Comparison of ENCODE assay signal across 1 cellular context in genomic region chr7:130380861-130381455, GRCh38.
TF ChIP-seq lines count a peak whose summit lies in the region.

No MANE protein-coding gene starts in this region.

TF ChIP-seq in SK-N-SH treated with all-trans-retinoic acid at 6 μM for 48 hours, 23 proteins besides CTCF, POLR2A, EP300 and RAD21 (continued from another document):
- TF ChIP-seq TSHZ2 (CRISPR knock-in tag; IDR thresholded peaks at IDR 0.05), result no peak
- no peak for TF ChIP-seq CSDC2 (CRISPR knock-in tag; IDR thresholded peaks at IDR 0.05)
- TF ChIP-seq GLIS3 (CRISPR knock-in tag; IDR thresholded peaks at IDR 0.05), result no peak
- TF ChIP-seq ISL1 (CRISPR knock-in tag; IDR thresholded peaks at IDR 0.05), result no peak
- TF ChIP-seq ESRRG (CRISPR knock-in tag; IDR thresholded peaks at IDR 0.05), result no peak
- TF ChIP-seq PPARA (CRISPR knock-in tag; IDR thresholded peaks at IDR 0.05; ENCODE audit: borderline replicate concordance), result no peak
- no peak for TF ChIP-seq SNAI2 (CRISPR knock-in tag; IDR thresholded peaks at IDR 0.05)
- TF ChIP-seq CREB5 (CRISPR knock-in tag; IDR thresholded peaks at IDR 0.05; ENCODE audit: low read depth), result no peak
- no peak for TF ChIP-seq PATZ1 (CRISPR knock-in tag; IDR thresholded peaks at IDR 0.05; ENCODE audit: borderline replicate concordance)
- TF ChIP-seq ZC3H10 (CRISPR knock-in tag; IDR thresholded peaks at IDR 0.05), result no peak
- no peak for TF ChIP-seq ARNTL (CRISPR knock-in tag; IDR thresholded peaks at IDR 0.05; ENCODE audit: borderline replicate concordance, low read depth)
- TF ChIP-seq ZNF565 (CRISPR knock-in tag; conservative IDR thresholded peaks at IDR 0.05; ENCODE audit: low read depth), result no peak
- no peak for TF ChIP-seq RARB (CRISPR knock-in tag; IDR thresholded peaks at IDR 0.05)
- TF ChIP-seq ZNF8 (CRISPR knock-in tag; IDR thresholded peaks at IDR 0.05), result no peak
TF ChIP-seq in SK-N-SH treated with all-trans-retinoic acid at 6 μM for 48 hours: peak in this region for 0.
